8 cellular contexts compared by ENCODE assay signal in the genomic region with DNA sequence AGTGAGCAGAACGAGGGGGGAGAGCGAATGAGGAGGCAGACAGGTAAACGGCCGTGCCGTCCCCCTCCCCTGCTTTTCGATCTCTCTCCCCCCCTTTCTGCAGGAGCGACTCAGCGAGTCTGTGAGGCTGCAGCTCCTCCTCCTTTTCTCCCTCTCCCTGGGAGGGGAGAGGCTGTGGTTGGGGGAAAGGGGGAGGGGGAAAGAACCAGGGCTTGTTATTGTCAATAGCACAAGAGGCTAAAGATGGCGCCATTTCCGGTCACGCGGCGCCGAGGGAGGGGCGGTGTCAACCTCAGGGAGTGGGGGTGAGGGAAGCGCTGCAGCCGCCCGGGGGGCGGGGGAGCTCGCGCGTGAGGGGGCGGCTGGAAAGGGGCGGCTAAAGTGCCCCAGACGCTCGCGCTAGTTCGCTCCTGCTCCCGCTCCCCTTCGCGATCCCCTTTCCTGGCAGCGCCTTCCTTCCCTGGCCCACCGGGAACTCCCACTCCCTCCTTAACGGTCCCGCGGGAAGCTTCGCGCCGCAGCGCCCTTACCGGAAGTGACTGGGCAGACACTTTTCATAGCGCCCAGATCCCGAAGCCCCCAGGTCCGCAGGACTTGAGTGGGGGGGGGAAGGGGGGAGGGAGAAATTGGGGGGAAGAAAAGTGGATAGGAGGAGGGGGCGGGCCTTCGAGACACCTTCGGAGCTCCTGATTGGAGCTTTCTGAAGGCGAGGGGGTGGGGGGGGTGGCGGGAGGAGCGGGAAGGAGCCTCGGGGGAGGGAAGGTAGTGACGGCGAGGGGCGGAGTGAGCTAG. TPM values are rescaled to one million over a fixed set of nuclear protein-coding genes. Genes with fewer than 3 reads are reported as not detected.
DNase-seq lines count a peak whose midpoint lies in the region; ATAC-seq, FAIRE-seq and TF ChIP-seq lines count a peak whose summit lies in the region.

A gene (minus strand): TSS at position 121 of the 792 bp plus-strand sequence. CDS start 324 bp downstream, outside the sequence.

- peak within 1 kb of the TSS; percentile 66 for H2AFZ ChIP-seq in keratinocyte (ENCODE audit: control insufficient read depth, low read length)

- peaks cover 5% of the 10 kb centered on the region for H3K4me1 ChIP-seq in keratinocyte (ENCODE audit: control insufficient read depth, extremely low read depth, insufficient read depth, low read length)

- ATAC-seq in GM19035 (IDR thresholded peaks at IDR 0.05; ENCODE audit: unreplicated experiment) = peak; percentile 81
- ATAC-seq in HG03354 (IDR thresholded peaks at IDR 0.05; ENCODE audit: poor library complexity, severe bottlenecking, unreplicated experiment) = peak; percentile 84

- peak within 1 kb of the TSS; percentile 87 for H3K27ac ChIP-seq in keratinocyte (ENCODE audit: control insufficient read depth, insufficient read depth, low read length)

- no peak for FAIRE-seq in keratinocyte (lab: Jason Lieb, UNC)

- DNase-seq in AG09319 (ENCODE audit: extremely low read depth, low read depth) = peak; percentile 89
- DNase-seq in NCI-H446 treated with DMSO at 0.1 percent for 48 hours (lab: John Stamatoyannopoulos, UW) = peak; percentile 84
- DNase-seq in activated CD4-positive, CD25-positive, alpha-beta regulatory T cell treated with anti-CD3 and anti-CD28 coated beads, Interleukin-2, amount 50 U/mL, for 72 hours = peak; percentile 84
- DNase-seq in cerebellar cortex (ENCODE audit: low spot score) = peak; percentile 95
- DNase-seq in keratinocyte (ENCODE audit: low read depth, low spot score) = peak; percentile 55
- peak; percentile 76 to 87 (median 86) for DNase-seq in stimulated activated CD4-positive, alpha-beta T cell treated with anti-CD3 and anti-CD28 coated beads, Interleukin-12 subunit alpha, Interleukin-12 subunit beta, amount 100 ng/mL, for 48 hours (ENCODE audit: low read depth in 2 of 3, low spot score in 1 of 3)

- dilution Hi-C loops in keratinocyte (cut with MboI; ENCODE audit: extremely low pct_ligation_motif_present, low sequenced_read_pairs) = no loop called here

- peak within 1 kb of the TSS; percentile 57 to 83 (median 71) for H3K4me3 ChIP-seq in keratinocyte (ENCODE audit: control insufficient read depth in 2 of 3, extremely low read depth in 1 of 3, insufficient read depth in 2 of 3, low read depth in 1 of 3, low read length in 3 of 3)

- no peaks in the 10 kb centered on the region for H3K27me3 ChIP-seq in keratinocyte (ENCODE audit: control insufficient read depth, extremely low read depth, insufficient read depth, low read length)

- no peaks in the 10 kb centered on the region for H4K20me1 ChIP-seq in keratinocyte (ENCODE audit: control insufficient read depth, extremely low read depth, insufficient read depth, low read length)

- H3K9me1 ChIP-seq in keratinocyte (ENCODE audit: control insufficient read depth, extremely low read depth, insufficient read depth, low read length) = no peaks in the 10 kb centered on the region

- H3K79me2 ChIP-seq in keratinocyte (ENCODE audit: control insufficient read depth, insufficient read depth, low read length) = peaks cover 20% of the 10 kb centered on the region

- no peaks in the 10 kb centered on the region for H3K36me3 ChIP-seq in keratinocyte (ENCODE audit: control insufficient read depth in 2 of 2, extremely low read depth in 1 of 2, insufficient read depth in 2 of 2, low read length in 2 of 2)

- H3K9me3 ChIP-seq in keratinocyte (ENCODE audit: control insufficient read depth, low read depth, low read length) = no peaks in the 10 kb centered on the region

- peak within 1 kb of the TSS; percentile 86 for H3K9ac ChIP-seq in keratinocyte (ENCODE audit: control insufficient read depth, extremely low read depth, insufficient read depth, low read length)

- peak within 1 kb of the TSS; percentile 87 for H3K4me2 ChIP-seq in keratinocyte (ENCODE audit: control insufficient read depth, extremely low read depth, insufficient read depth, low read depth, low read length)

- TF ChIP-seq CTCF in AG09319 (IDR thresholded peaks at IDR 0.05; ENCODE audit: low read depth, low read length) = no peak
- no peak for TF ChIP-seq CTCF in keratinocyte (optimal IDR thresholded peaks at IDR 0.05 in 1 of 3, IDR thresholded peaks at IDR 0.05 in 1 of 3, conservative IDR thresholded peaks at IDR 0.05 in 1 of 3; ENCODE audit: extremely low read depth in 1 of 3, insufficient read depth in 2 of 3, low read length in 3 of 3)

RNA-seq across cellular contexts. Expression of the gene that starts here (rescaled TPM):
- 16.7 to 23.3 TPM (median 18.0 TPM) in 3 replicates for polyA plus RNA-seq in keratinocyte
- 25.1 TPM for polyA plus RNA-seq in keratinocyte (2011; ENCODE audit: low read depth)
- 10.5 and 19.1 TPM in 2 replicates for polyA plus RNA-seq in keratinocyte (2011; cell fraction: cytosol; rRNA removed)
- polyA plus RNA-seq in keratinocyte (2011; cell fraction: nucleus; rRNA removed) = 16.8 and 18.1 TPM in 2 replicates
- polyA plus RNA-seq in keratinocyte (2012; ENCODE audit: low replicate concordance) = 11.0 and 16.8 TPM in 2 replicates
- 29.6 to 64.6 TPM (median 47.0 TPM) in 3 replicates for polyA minus RNA-seq in keratinocyte
- polyA minus RNA-seq in keratinocyte (2011; cell fraction: cytosol; rRNA and poly(A)+ RNA removed) = 17.3 TPM
- polyA minus RNA-seq in keratinocyte (2011; cell fraction: nucleus; rRNA and poly(A)+ RNA removed) = 9.1 and 16.5 TPM in 2 replicates

Comparison
In these comparisons a context has a peak if more than half of its experiments do, and no peak if none do; other contexts are left out.
1. Peak in every context shown above with its lines: DNase-seq, ATAC-seq, H3K4me3 ChIP-seq and H3K27ac ChIP-seq.